Comparison of ENCODE assay signal across 1 cellular context in genomic region chr20:50012282-50013263, GRCh38.
TF ChIP-seq lines count a peak whose summit lies in the region.

No MANE protein-coding gene starts in this region.

TF ChIP-seq in HepG2, 621 proteins besides CTCF, POLR2A, EP300 and RAD21 (continued from another document and continues in another):
- TF ChIP-seq ZNF646 (CRISPR knock-in tag; IDR thresholded peaks at IDR 0.05): no peak
- TF ChIP-seq ZNF34 (CRISPR knock-in tag; IDR thresholded peaks at IDR 0.05; ENCODE audit: borderline replicate concordance): no peak
- no peak for TF ChIP-seq ZSCAN20 (CRISPR knock-in tag; IDR thresholded peaks at IDR 0.05; ENCODE audit: borderline replicate concordance)
- TF ChIP-seq TBX2 (CRISPR knock-in tag; IDR thresholded peaks at IDR 0.05; ENCODE audit: borderline replicate concordance): peak; percentile 27; the same call in 1 of the 2 replicates
- TF ChIP-seq SAFB2 (CRISPR knock-in tag; IDR thresholded peaks at IDR 0.05; ENCODE audit: borderline replicate concordance, low read depth): no peak
- peak; percentile 68; the same call in 1 of the 2 replicates for TF ChIP-seq ZNF891 (CRISPR knock-in tag; IDR thresholded peaks at IDR 0.05)
- TF ChIP-seq ZNF672 (CRISPR knock-in tag; IDR thresholded peaks at IDR 0.05): no peak
- TF ChIP-seq SNRNP70 (IDR thresholded peaks at IDR 0.05; ENCODE audit: low read depth, low read length): no peak
- no peak for TF ChIP-seq ASH2L (IDR thresholded peaks at IDR 0.05; ENCODE audit: insufficient read length, low read depth, low read length)
- TF ChIP-seq SMYD3 (CRISPR knock-in tag; IDR thresholded peaks at IDR 0.05): no peak
- TF ChIP-seq ETS1 (CRISPR knock-in tag; IDR thresholded peaks at IDR 0.05): no peak
- TF ChIP-seq ZNF614 (CRISPR knock-in tag; IDR thresholded peaks at IDR 0.05; ENCODE audit: borderline replicate concordance): no peak
- TF ChIP-seq ZKSCAN1 (IDR thresholded peaks at IDR 0.05; ENCODE audit: low read length): peak; percentile 77; the same call in 1 of the 2 replicates
- TF ChIP-seq ZKSCAN5 (CRISPR knock-in tag; IDR thresholded peaks at IDR 0.05): no peak
- no peak for TF ChIP-seq GMEB1 (CRISPR knock-in tag; IDR thresholded peaks at IDR 0.05; ENCODE audit: borderline replicate concordance)
- TF ChIP-seq ZNF710 (CRISPR knock-in tag; IDR thresholded peaks at IDR 0.05; ENCODE audit: borderline replicate concordance): no peak
- TF ChIP-seq ARNTL (CRISPR knock-in tag; IDR thresholded peaks at IDR 0.05): no peak
- 0 out of 2 replicates have a peak, but pooled peaks have one; percentile 57 for TF ChIP-seq ZNF451 (CRISPR knock-in tag; IDR thresholded peaks at IDR 0.05)
- 0 out of 2 replicates have a peak, but pooled peaks have one; percentile 42 for TF ChIP-seq ZNF598 (CRISPR knock-in tag; IDR thresholded peaks at IDR 0.05; ENCODE audit: borderline replicate concordance)
- TF ChIP-seq YEATS4 (CRISPR knock-in tag; IDR thresholded peaks at IDR 0.05; ENCODE audit: borderline replicate concordance): no peak
- TF ChIP-seq RORA (CRISPR knock-in tag; IDR thresholded peaks at IDR 0.05): no peak
- TF ChIP-seq ZNF562 (CRISPR knock-in tag; IDR thresholded peaks at IDR 0.05; ENCODE audit: borderline replicate concordance): no peak
- TF ChIP-seq HDAC1 (CRISPR knock-in tag; IDR thresholded peaks at IDR 0.05): no peak
- no peak for TF ChIP-seq ATF7-NPFF (CRISPR knock-in tag; IDR thresholded peaks at IDR 0.05; ENCODE audit: low read depth)
- TF ChIP-seq ZNF639 (CRISPR knock-in tag; conservative IDR thresholded peaks at IDR 0.05): no peak
- 0 out of 2 replicates have a peak, but pooled peaks have one; percentile 38 for TF ChIP-seq HNF1B (CRISPR knock-in tag; IDR thresholded peaks at IDR 0.05)
- TF ChIP-seq NFYC (CRISPR knock-in tag; IDR thresholded peaks at IDR 0.05): no peak
- TF ChIP-seq CEBPZ (IDR thresholded peaks at IDR 0.05; ENCODE audit: low read length): no peak
- TF ChIP-seq RBFOX2 (IDR thresholded peaks at IDR 0.05; ENCODE audit: low read depth, low read length): no peak
- peak; percentile 42 for TF ChIP-seq ZNF687 (CRISPR knock-in tag; IDR thresholded peaks at IDR 0.05)
- no peak for TF ChIP-seq SYNCRIP (IDR thresholded peaks at IDR 0.05; ENCODE audit: insufficient read depth, low read depth, low read length)
- no peak for TF ChIP-seq ZNF589 (CRISPR knock-in tag; conservative IDR thresholded peaks at IDR 0.05)
- no peak for TF ChIP-seq CAMTA2 (CRISPR knock-in tag; IDR thresholded peaks at IDR 0.05; ENCODE audit: borderline replicate concordance)
- TF ChIP-seq ZSCAN25 (CRISPR knock-in tag; IDR thresholded peaks at IDR 0.05): no peak
- TF ChIP-seq SOX6 (IDR thresholded peaks at IDR 0.05): no peak
- TF ChIP-seq SOX6 (CRISPR knock-in tag; IDR thresholded peaks at IDR 0.05): 0 out of 2 replicates have a peak, but pooled peaks have one; percentile 20
- no peak for TF ChIP-seq MTA1 (CRISPR knock-in tag; IDR thresholded peaks at IDR 0.05; ENCODE audit: borderline replicate concordance)
- TF ChIP-seq SETDB1 (CRISPR knock-in tag; IDR thresholded peaks at IDR 0.05; ENCODE audit: borderline replicate concordance): no peak
- TF ChIP-seq KMT2B (CRISPR knock-in tag; IDR thresholded peaks at IDR 0.05): no peak
- no peak for TF ChIP-seq ZNF781 (CRISPR knock-in tag; IDR thresholded peaks at IDR 0.05; ENCODE audit: borderline replicate concordance, not compliant biosample characterization)
